In the genomic region with DNA sequence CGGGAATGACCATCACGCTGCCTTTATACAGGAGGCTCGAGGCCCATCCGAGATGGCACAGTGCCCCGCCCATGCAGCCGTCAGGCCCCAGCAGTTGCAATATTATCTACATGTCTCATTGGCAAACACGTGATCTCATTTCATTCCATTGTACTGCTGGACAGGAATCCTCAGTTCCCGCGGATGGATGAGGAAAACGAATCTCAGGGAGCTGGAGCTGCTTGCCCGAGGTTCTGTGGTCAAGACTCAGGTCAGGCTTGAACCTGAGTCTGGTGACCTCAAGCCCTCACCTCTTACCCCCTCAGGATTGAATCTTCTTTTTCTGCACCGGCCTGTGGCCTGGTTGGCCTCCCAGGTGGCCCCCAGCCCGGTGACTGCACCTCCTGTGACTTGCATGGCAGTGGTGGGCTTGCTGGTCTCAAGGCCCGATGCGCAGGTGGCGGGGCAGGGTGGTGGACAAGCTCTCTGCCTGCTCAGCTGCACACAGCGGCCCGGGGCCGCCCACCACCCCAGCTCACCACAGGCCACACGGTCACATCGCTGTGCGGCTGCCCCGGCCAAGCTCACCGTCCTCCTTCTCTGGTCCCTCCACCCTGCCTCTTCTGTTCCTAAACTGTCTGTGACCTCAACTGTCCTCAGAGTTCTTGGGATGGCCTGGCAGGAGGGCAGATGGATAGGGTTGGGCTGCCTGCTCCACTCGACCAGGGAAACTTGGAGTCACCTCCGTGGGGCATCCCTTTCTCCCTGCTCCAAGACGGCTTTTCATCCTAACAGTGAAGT, we compare ENCODE assay signal across 19 cellular contexts. TPM values are rescaled to one million over a fixed set of nuclear protein-coding genes. Genes with fewer than 3 reads are reported as not detected.
A peak's percentile ranks its signal among the peaks of the same experiment; 100 is the strongest.
DNase-seq lines count a peak whose midpoint lies in the region; TF ChIP-seq lines count a peak whose summit lies in the region.
"Had no signal": no experiment of that assay in that cellular context is flagged by ENCODE, and none has a peak within 500 bp of the region (broad histone marks: within the 10 kb centered on the region; RNA-seq: fewer than 3 reads in every experiment).

No MANE protein-coding gene starts in this region.

- no peak overlapping the region for H3K23ac ChIP-seq in mesendoderm (ENCODE audit: low read length)

- H2BK120ac ChIP-seq in mesendoderm (ENCODE audit: low read depth, low read length) = no peak overlapping the region

- H2BK15ac ChIP-seq in mesendoderm (replicated peaks; ENCODE audit: low read depth) = no peak overlapping the region

- no peak overlapping the region for H3K4ac ChIP-seq in mesendoderm (ENCODE audit: low read depth, low read length)

- H3K79me1 ChIP-seq in mesendoderm (ENCODE audit: low read length) = no peaks in the 10 kb centered on the region

- H3F3A ChIP-seq in MM.1S (ENCODE audit: insufficient read depth, low read length) = peaks cover 24% of the 10 kb centered on the region

- H3K56ac ChIP-seq in mesendoderm (ENCODE audit: low read length) = peak overlapping the region; percentile 63

- no peak overlapping the region for H2AK5ac ChIP-seq in mesendoderm (ENCODE audit: low read length)

- H3K4me2 ChIP-seq in MM.1S (ENCODE audit: low read depth, low read length) = no peak overlapping the region
- no peak overlapping the region for H3K4me2 ChIP-seq in mesendoderm (ENCODE audit: low read length)

- no peak overlapping the region for H4K8ac ChIP-seq in mesendoderm (ENCODE audit: low read depth, low read length)

- H4K20me1 ChIP-seq in MM.1S (ENCODE audit: insufficient read depth, low read length) = no peaks in the 10 kb centered on the region

- no peaks in the 10 kb centered on the region for H3K9me2 ChIP-seq in MM.1S (replicated peaks; ENCODE audit: insufficient read depth, low read length)

- TF ChIP-seq CTCF in MM.1S (IDR thresholded peaks at IDR 0.05; ENCODE audit: low read length) = no peak
- no peak for TF ChIP-seq CTCF in choroid plexus epithelial cell (conservative IDR thresholded peaks at IDR 0.05; ENCODE audit: low read depth, low read length)
- TF ChIP-seq CTCF in stomach (IDR thresholded peaks at IDR 0.05) = no peak

- TF ChIP-seq POLR2A in stomach (IDR thresholded peaks at IDR 0.05) = no peak

- no peak overlapping the region for H4K5ac ChIP-seq in mesendoderm (ENCODE audit: low read length)

- H3K18ac ChIP-seq in mesendoderm (ENCODE audit: low read length) = no peak overlapping the region

- no peak overlapping the region for H2BK5ac ChIP-seq in mesendoderm (ENCODE audit: low read length)

- H3K9me3 ChIP-seq in MM.1S (replicated peaks; ENCODE audit: insufficient read depth, low read length) = no peaks in the 10 kb centered on the region
- no peaks in the 10 kb centered on the region for H3K9me3 ChIP-seq in stomach
- H3K9me3 ChIP-seq: Caco-2, ovary had no signal

- H3K36me3 ChIP-seq in MM.1S (replicated peaks; ENCODE audit: insufficient read depth, low read length) (no peaks in the 10 kb centered on the region), mesendoderm (ENCODE audit: control insufficient read depth, insufficient read depth, low read length) (no peaks in the 10 kb centered on the region), stomach (no peaks in the 10 kb centered on the region)
- H3K36me3 ChIP-seq: ovary had no signal

- peak overlapping the region; percentile 93 for H3K27ac ChIP-seq in MM.1S (ENCODE audit: low read length)
- no peak overlapping the region for H3K27ac ChIP-seq in mesendoderm (ENCODE audit: low read depth, low read length)
- no peak overlapping the region for H3K27ac ChIP-seq in stomach
- H3K27ac ChIP-seq: ovary had no signal

- H3K27me3 ChIP-seq in MM.1S (replicated peaks; ENCODE audit: insufficient read depth, low read length) = no peaks in the 10 kb centered on the region
- H3K27me3 ChIP-seq in mesendoderm (ENCODE audit: insufficient read depth, low read length, poor library complexity) = no peaks in the 10 kb centered on the region
- no peaks in the 10 kb centered on the region for H3K27me3 ChIP-seq in stomach
- H3K27me3 ChIP-seq: ovary had no signal

- intact Hi-C loops in stomach (cut with DNase I; ENCODE audit: low total_unique reads) = no loop called here

- TF ChIP-seq EP300 in stomach (IDR thresholded peaks at IDR 0.05) = no peak

- H3K4me1 ChIP-seq in MM.1S (ENCODE audit: low read length) (peaks cover 33% of the 10 kb centered on the region), mesendoderm (ENCODE audit: control insufficient read depth, low read depth, low read length) (no peaks in the 10 kb centered on the region), stomach (peaks cover 13 to 34% (median 23%) of the 10 kb centered on the region in 4 donors)

- H3K4me3 ChIP-seq in MM.1S (ENCODE audit: low read length) (no peak overlapping the region), choroid plexus epithelial cell (ENCODE audit: low read depth, low read length) (no peak overlapping the region), mesendoderm (ENCODE audit: low read length) (no peak overlapping the region), stomach (no peak overlapping the region)
- H3K4me3 ChIP-seq: ovary had no signal

- no peak for DNase-seq in MM.1S
- peak; percentile 22 for DNase-seq in choroid plexus epithelial cell (ENCODE audit: low read depth)
- no peak for DNase-seq in mesendoderm
- DNase-seq in stomach = peak; percentile 20
- DNase-seq in activated T-cell treated with anti-CD3 and anti-CD28 coated beads for 4 hours = no peak
- no peak for DNase-seq in NOMO-1 (lab: John Stamatoyannopoulos, UW; ENCODE audit: unreplicated experiment in 2 of 2)
- no peak for DNase-seq in stimulated activated CD4-positive, alpha-beta T cell treated with anti-CD3 and anti-CD28 coated beads, Interleukin-15, amount 100 ng/mL, for 24 hours
- DNase-seq in HUDEP-2 (lab: John Stamatoyannopoulos, UW; ENCODE audit: unreplicated experiment in 76 of 76) = no peak
- DNase-seq: activated CD4-positive, alpha-beta T cell treated with anti-CD3 and anti-CD28 coated beads for 4 hours; activated CD8-positive, alpha-beta memory T cell treated with anti-CD3 and anti-CD28 coated beads, Interleukin-2, amount 10 ng/mL, durations not matched to agents 7 days and 5 days; activated gamma-delta T cell; HCEC 1CT; Karpas-422; kidney glomerular epithelial cell; NCI-H1092 treated with DMSO at 0.1 percent for 48 hours; NCI-H82; stimulated activated CD4-positive, alpha-beta T cell treated with anti-CD3 and anti-CD28 coated beads, Interleukin-2, amount 100 ng/mL, for 48 hours had no signal

- H3K79me2 ChIP-seq in MM.1S (ENCODE audit: low read length) (no peaks in the 10 kb centered on the region), mesendoderm (ENCODE audit: control insufficient read depth, insufficient read depth, low read length) (no peaks in the 10 kb centered on the region)

- peak overlapping the region; percentile 26 for H2AFZ ChIP-seq in MM.1S (ENCODE audit: low read length)

- peak overlapping the region; percentile 66 for H3K9ac ChIP-seq in MM.1S (ENCODE audit: low read length)
- H3K9ac ChIP-seq in mesendoderm (ENCODE audit: low read length) = no peak overlapping the region

- no CpG with 5 or more reads among the region's 27 CpGs for WGBS in mesendoderm (ENCODE audit: extremely low coverage, insufficient coverage, low lambda C conversion rate)
- WGBS in stomach, 5 donors = 81 to 86% (median 83%) methylated on average over 22 to 27 of the region's 27 CpGs

RNA-seq across cellular contexts. Expression of a gene that starts 52.0 kb away (rescaled TPM):
- 29.4 TPM for polyA plus RNA-seq in mesendoderm (2013, experiment 1 of 2)
- 29.5 TPM for polyA plus RNA-seq in mesendoderm (2013, experiment 2 of 2)
- 100 to 1,000 TPM in 1 of 5 donors, 10 to 100 TPM in 2, 1 to 10 TPM in 2; 2.9 to 178 (median 20.7) TPM for total RNA-seq in stomach
- polyA plus RNA-seq in stomach = 10 to 100 TPM in 2 of 3 donors, 1 to 10 TPM in 1; 5.8 to 15.2 (median 10.5) TPM

Comparison
In these comparisons a context has a peak if more than half of its experiments do, and no peak if none do; other contexts are left out.
1. DNase-seq: peak in choroid plexus epithelial cell (single experiment) and stomach (single experiment); none in MM.1S (single experiment), mesendoderm (single experiment), activated T-cell treated with anti-CD3 and anti-CD28 coated beads for 4 hours (single experiment), NOMO-1 (0 of 2), stimulated activated CD4-positive, alpha-beta T cell treated with anti-CD3 and anti-CD28 coated beads, Interleukin-15, amount 100 ng/mL, for 24 hours (single experiment) and HUDEP-2 (0 of 76).